Comparison of ENCODE assay signal across 9 cellular contexts in genomic region chr3:14142567-14143270, GRCh38. TPM values are rescaled to one million over a fixed set of nuclear protein-coding genes. Genes with fewer than 3 reads are reported as not detected.
DNase-seq lines count a peak whose midpoint lies in the region; ATAC-seq and TF ChIP-seq lines count a peak whose summit lies in the region.
"Had no signal": no experiment of that assay in that cellular context is flagged by ENCODE, and none has a peak within 500 bp of the region (broad histone marks: within the 10 kb centered on the region; RNA-seq: fewer than 3 reads in every experiment).

No MANE protein-coding gene starts in this region.

- H3K4me3 ChIP-seq in tibial nerve (no peak overlapping the region), BE2C (ENCODE audit: low read depth, low read length) (no peak overlapping the region)
- H3K4me3 ChIP-seq: SK-N-MC had no signal

- no peaks in the 10 kb centered on the region for H3K9me3 Mint-ChIP-seq in activated naive CD8-positive, alpha-beta T cell treated with anti-CD3 and anti-CD28 coated beads for 36 hours
- no peaks in the 10 kb centered on the region for H3K9me3 Mint-ChIP-seq in mesothelial cell of epicardium

- ATAC-seq in HG02938 (IDR thresholded peaks at IDR 0.05; ENCODE audit: unreplicated experiment) (no peak), GM18498 (IDR thresholded peaks at IDR 0.05; ENCODE audit: unreplicated experiment) (no peak)

- no peak for TF ChIP-seq POLR2A in tibial nerve (IDR thresholded peaks at IDR 0.05)

- H3K27me3 Mint-ChIP-seq in activated naive CD8-positive, alpha-beta T cell treated with anti-CD3 and anti-CD28 coated beads for 36 hours, result no peaks in the 10 kb centered on the region
- no peaks in the 10 kb centered on the region for H3K27me3 Mint-ChIP-seq in mesothelial cell of epicardium (ENCODE audit: low read depth)

- DNase-seq in activated CD4-positive, CD25-positive, alpha-beta regulatory T cell treated with anti-CD3 and anti-CD28 coated beads, Interleukin-2, amount 50 U/mL, for 16 hours (ENCODE audit: low read depth, low spot score), result peak; percentile 17
- no peak for DNase-seq in activated CD4-positive, CD25-positive, alpha-beta regulatory T cell (lab: John Stamatoyannopoulos, UW)
- DNase-seq in activated naive CD8-positive, alpha-beta T cell treated with anti-CD3 and anti-CD28 coated beads for 36 hours, result peak; percentile 23
- no peak for DNase-seq in mesothelial cell of epicardium (ENCODE audit: low spot score in 2 of 2, unreplicated experiment in 2 of 2)
- no peak for DNase-seq in tibial nerve (ENCODE audit: low spot score in 2 of 2)
- DNase-seq in BE2C, result no peak

- peaks cover 20% of the 10 kb centered on the region for H3K36me3 Mint-ChIP-seq in activated naive CD8-positive, alpha-beta T cell treated with anti-CD3 and anti-CD28 coated beads for 36 hours
- peaks cover 23% of the 10 kb centered on the region for H3K36me3 Mint-ChIP-seq in mesothelial cell of epicardium

- peak overlapping the region; percentile 33 to 96 (median 87) for H3K27ac ChIP-seq in tibial nerve
- H3K27ac ChIP-seq: SK-N-MC had no signal

- WGBS in tibial nerve, 2 donors, result 72 to 75% methylated on average over 8 of the region's 8 CpGs

- H3K27me3 ChIP-seq in tibial nerve (no peaks in the 10 kb centered on the region), BE2C (no peaks in the 10 kb centered on the region)

- peak overlapping the region; percentile 76 for H3K27ac Mint-ChIP-seq in activated naive CD8-positive, alpha-beta T cell treated with anti-CD3 and anti-CD28 coated beads for 36 hours
- peak overlapping the region; percentile 87 for H3K27ac Mint-ChIP-seq in mesothelial cell of epicardium

- peaks cover 0 to 68% (median 8%) of the 10 kb centered on the region in 3 donors for H3K36me3 ChIP-seq in tibial nerve
- H3K36me3 ChIP-seq in BE2C, result no peaks in the 10 kb centered on the region

- TF ChIP-seq CTCF in mesothelial cell of epicardium (IDR thresholded peaks at IDR 0.05; ENCODE audit: unreplicated experiment), result no peak
- no peak for TF ChIP-seq CTCF in tibial nerve (IDR thresholded peaks at IDR 0.05)
- TF ChIP-seq CTCF in BE2C (IDR thresholded peaks at IDR 0.05; ENCODE audit: low read depth, low read length), result no peak

- no peak for TF ChIP-seq EP300 in tibial nerve (IDR thresholded peaks at IDR 0.05)

- H3K9me3 ChIP-seq in tibial nerve, result no peaks in the 10 kb centered on the region
- no peaks in the 10 kb centered on the region for H3K9me3 ChIP-seq in BE2C

- H3K4me1 Mint-ChIP-seq in activated naive CD8-positive, alpha-beta T cell treated with anti-CD3 and anti-CD28 coated beads for 36 hours, result peaks cover 35% of the 10 kb centered on the region
- H3K4me1 Mint-ChIP-seq in mesothelial cell of epicardium, result peaks cover 25% of the 10 kb centered on the region

- peaks cover 0 to 60% (median 31%) of the 10 kb centered on the region in 4 donors for H3K4me1 ChIP-seq in tibial nerve
- no peaks in the 10 kb centered on the region for H3K4me1 ChIP-seq in BE2C

- H3K4me3 Mint-ChIP-seq in activated naive CD8-positive, alpha-beta T cell treated with anti-CD3 and anti-CD28 coated beads for 36 hours, result no peak overlapping the region
- H3K4me3 Mint-ChIP-seq in mesothelial cell of epicardium, result no peak overlapping the region

RNA-seq across cellular contexts. Expression of gene TMEM43, which starts 17.9 kb away (rescaled TPM):
- 10 to 100 TPM; 26.8 to 27.0 TPM for total RNA-seq in activated naive CD8-positive, alpha-beta T cell treated with anti-CD3 and anti-CD28 coated beads for 36 hours
- 50.0 to 52.5 TPM (median 51.5 TPM) in 3 replicates for total RNA-seq in mesothelial cell of epicardium
- total RNA-seq in tibial nerve, result 100 to 1,000 TPM in 3 of 4 donors, 10 to 100 TPM in 1; 99.9 to 130 (median 120) TPM
- 40.3 TPM for polyA plus RNA-seq in BE2C (2012; ENCODE audit: insufficient read depth, insufficient read length, low read depth)

RNA-seq across cellular contexts. Expression of gene CHCHD4, which starts 18.0 kb away (rescaled TPM):
- 10 to 100 TPM; 27.7 to 29.8 TPM for total RNA-seq in activated naive CD8-positive, alpha-beta T cell treated with anti-CD3 and anti-CD28 coated beads for 36 hours
- total RNA-seq in mesothelial cell of epicardium, result 7.1 to 7.3 TPM (median 7.3 TPM) in 3 replicates
- total RNA-seq in tibial nerve, result 10 to 100 TPM; 10.7 to 17.7 (median 13.8) TPM
- 24.3 TPM for polyA plus RNA-seq in BE2C (2012; ENCODE audit: insufficient read depth, insufficient read length, low read depth)

RNA-seq across cellular contexts. Expression of gene XPC, which starts 35.7 kb away (rescaled TPM):
- 10 to 100 TPM; 19.8 to 25.4 TPM for total RNA-seq in activated naive CD8-positive, alpha-beta T cell treated with anti-CD3 and anti-CD28 coated beads for 36 hours
- total RNA-seq in mesothelial cell of epicardium (47.5 to 52.0 TPM (median 47.8 TPM) in 3 replicates), tibial nerve (10 to 100 TPM; 47.7 to 77.1 (median 61.3) TPM)
- polyA plus RNA-seq in BE2C (2012; ENCODE audit: insufficient read depth, insufficient read length, low read depth), result 11.3 TPM

RNA-seq across cellular contexts. Expression of gene LSM3, which starts 35.9 kb away (rescaled TPM):
- 10 to 100 TPM; 26.3 to 27.2 TPM for total RNA-seq in activated naive CD8-positive, alpha-beta T cell treated with anti-CD3 and anti-CD28 coated beads for 36 hours
- 9.6 to 10.9 TPM (median 9.7 TPM) in 3 replicates for total RNA-seq in mesothelial cell of epicardium
- 1 to 10 TPM; 4.8 to 7.9 (median 5.8) TPM for total RNA-seq in tibial nerve
- polyA plus RNA-seq in BE2C (2012; ENCODE audit: insufficient read depth, insufficient read length, low read depth), result 13.3 TPM

Comparison
In these comparisons a context has a peak if more than half of its experiments do, and no peak if none do; other contexts are left out.
1. DNase-seq: peak in activated CD4-positive, CD25-positive, alpha-beta regulatory T cell treated with anti-CD3 and anti-CD28 coated beads, Interleukin-2, amount 50 U/mL, for 16 hours (single experiment) and activated naive CD8-positive, alpha-beta T cell treated with anti-CD3 and anti-CD28 coated beads for 36 hours (single experiment); none in activated CD4-positive, CD25-positive, alpha-beta regulatory T cell (0 of 4), mesothelial cell of epicardium (0 of 2), tibial nerve (0 of 2) and BE2C (single experiment).